In genomic region chr1:201466492-201466891, GRCh38 we compare ENCODE assay signal across 11 cellular contexts. TPM values are rescaled to one million over a fixed set of nuclear protein-coding genes. Genes with fewer than 3 reads are reported as not detected.
A peak's percentile ranks its signal among the peaks of the same experiment; 100 is the strongest.
DNase-seq lines count a peak whose midpoint lies in the region; ATAC-seq, FAIRE-seq and TF ChIP-seq lines count a peak whose summit lies in the region.
"Had no signal": no experiment of that assay in that cellular context is flagged by ENCODE, and none has a peak within 500 bp of the region (broad histone marks: within the 10 kb centered on the region; RNA-seq: fewer than 3 reads in every experiment).

No MANE protein-coding gene starts in this region.

- no peak overlapping the region for H2AFZ ChIP-seq in GM23338

- WGBS in stomach, 5 donors, result 63 to 72% (median 69%) methylated on average over 2 to 3 of the region's 3 CpGs

- no peak for DNase-seq in GM23338 (ENCODE audit: low spot score)
- DNase-seq in astrocyte of the cerebellum (ENCODE audit: low read depth), result no peak
- peak; percentile 54 for DNase-seq in stomach
- no peak for DNase-seq in NCI-H526 (lab: John Stamatoyannopoulos, UW)
- DNase-seq in T-helper 9 cell, result no peak
- DNase-seq in RCC 7860 (ENCODE audit: low spot score), result no peak
- DNase-seq: activated CD4-positive, alpha-beta memory T cell treated with anti-CD3 and anti-CD28 coated beads, Interleukin-2, amount 10 ng/mL, durations not matched to agents 7 days and 5 days; naive thymus-derived CD4-positive, alpha-beta T cell had no signal

- TF ChIP-seq CTCF in GM23338 (conservative IDR thresholded peaks at IDR 0.05; ENCODE audit: low read depth in 2 of 2) (no peak), astrocyte of the cerebellum (IDR thresholded peaks at IDR 0.05; ENCODE audit: low read depth, low read length, missing control alignments) (no peak), stomach (IDR thresholded peaks at IDR 0.05) (no peak)

- no peak for TF ChIP-seq POLR2A in stomach (IDR thresholded peaks at IDR 0.05)

- peaks cover 2% of the 10 kb centered on the region for H4K20me1 ChIP-seq in GM23338 (replicated peaks; ENCODE audit: insufficient read depth)

- no peak for FAIRE-seq in RCC 7860 (lab: Jason Lieb, UNC)
- FAIRE-seq: colon had no signal

- peaks cover 6% of the 10 kb centered on the region; the same call in 1 of the 2 replicates for H3K4me1 ChIP-seq in GM23338 (ENCODE audit: insufficient read depth)
- peaks cover 45 to 76% (median 67%) of the 10 kb centered on the region in 4 donors for H3K4me1 ChIP-seq in stomach

- H3K27me3 Mint-ChIP-seq in GM23338 (ENCODE audit: insufficient read depth, low read depth, poor library complexity), result peaks cover 48% of the 10 kb centered on the region

- intact Hi-C loops in stomach (cut with DNase I; ENCODE audit: low total_unique reads), result no loop called here

- H3K4me3 Mint-ChIP-seq in GM23338, result peak overlapping the region; percentile 29; the same call in 1 of the 3 replicates
- H3K4me3 Mint-ChIP-seq: activated CD4-positive, alpha-beta memory T cell treated with anti-CD3 and anti-CD28 coated beads, Interleukin-2, amount 10 ng/mL, durations not matched to agents 7 days and 5 days had no signal

- H3K27ac Mint-ChIP-seq in GM23338, result no peak overlapping the region
- H3K27ac Mint-ChIP-seq: activated CD4-positive, alpha-beta memory T cell treated with anti-CD3 and anti-CD28 coated beads, Interleukin-2, amount 10 ng/mL, durations not matched to agents 7 days and 5 days; naive thymus-derived CD4-positive, alpha-beta T cell had no signal

- H3K9me3 Mint-ChIP-seq in GM23338, result no peaks in the 10 kb centered on the region
- H3K9me3 Mint-ChIP-seq: activated CD4-positive, alpha-beta memory T cell treated with anti-CD3 and anti-CD28 coated beads, Interleukin-2, amount 10 ng/mL, durations not matched to agents 7 days and 5 days; naive thymus-derived CD4-positive, alpha-beta T cell had no signal

- H3K4me1 Mint-ChIP-seq in GM23338, result peaks cover 19% of the 10 kb centered on the region

- H3K4me3 ChIP-seq in GM23338, result peak overlapping the region; percentile 88
- peak overlapping the region; percentile 95 for H3K4me3 ChIP-seq in astrocyte of the cerebellum (ENCODE audit: low read depth, low read length)
- peak overlapping the region; percentile 24; the same call in 1 of the 2 replicates for H3K4me3 ChIP-seq in iPS-18c (ENCODE audit: insufficient read depth, low read depth, low read length)
- H3K4me3 ChIP-seq in stomach, result peak overlapping the region; percentile 71 to 89 (median 79)

- no peaks in the 10 kb centered on the region for H3K9me3 ChIP-seq in iPS-18c (ENCODE audit: control insufficient read depth, insufficient read depth, low read length)
- H3K9me3 ChIP-seq in stomach, result no peaks in the 10 kb centered on the region

- peaks cover 25% of the 10 kb centered on the region for H3K36me3 Mint-ChIP-seq in GM23338 (ENCODE audit: low read depth)

- H3K27ac ChIP-seq in GM23338 (ENCODE audit: low read depth) (no peak overlapping the region), stomach (peak overlapping the region; percentile 44 to 94 (median 90))

- 0 out of 2 replicates have a peak, but pooled peaks cover 4% of the 10 kb centered on the region for H3K9me2 ChIP-seq in GM23338 (ENCODE audit: insufficient read depth)

- H3F3A ChIP-seq in GM23338 (replicated peaks; ENCODE audit: low read depth), result peaks cover 11% of the 10 kb centered on the region; the same call in 1 of the 2 replicates

- in situ Hi-C loops in astrocyte of the cerebellum (cut with HindIII; ENCODE audit: low sequenced_read_pairs), result no loop called here

- TF ChIP-seq EP300 in stomach (IDR thresholded peaks at IDR 0.05), result no peak

- peaks cover 34% of the 10 kb centered on the region for H3K27me3 ChIP-seq in GM23338 (ENCODE audit: insufficient read depth)
- peaks cover 0 to 37% (median 10%) of the 10 kb centered on the region in 3 donors for H3K27me3 ChIP-seq in stomach

- peaks cover 19% of the 10 kb centered on the region for H3K79me2 ChIP-seq in GM23338 (replicated peaks; ENCODE audit: insufficient read depth)

- ATAC-seq in GM23338, result no peak
- no peak for ATAC-seq in HG03108 (IDR thresholded peaks at IDR 0.05; ENCODE audit: unreplicated experiment)
- ATAC-seq: naive thymus-derived CD4-positive, alpha-beta T cell had no signal

- H3K36me3 ChIP-seq in GM23338 (ENCODE audit: insufficient read depth) (no peaks in the 10 kb centered on the region; the same call in 1 of the 2 replicates), stomach (peaks cover 9 to 22% (median 18%) of the 10 kb centered on the region in 4 donors)

- peak overlapping the region; percentile 96 for H3K4me2 ChIP-seq in GM23338

TF ChIP-seq in GM23338, 12 proteins besides CTCF, POLR2A, EP300 and RAD21:
- no peak for TF ChIP-seq CREB1 (CRISPR knock-in tag; IDR thresholded peaks at IDR 0.05; ENCODE audit: low read depth)

RNA-seq across cellular contexts. Expression of gene PHLDA3, which starts 2.5 kb away (rescaled TPM):
- total RNA-seq in GM23338 (2014; rRNA removed; shearing (Covaris generic)), result 87.4 and 111 TPM in 2 replicates
- polyA plus RNA-seq in GM23338 (2016; fragmentation: Nextera tagmentation; extraction: Ambion mirVana), result 37.5 and 38.9 TPM in 2 replicates
- total RNA-seq in stomach, result 10 to 100 TPM in 4 of 5 donors, 1 to 10 TPM in 1; 4.0 to 66.5 (median 12.7) TPM
- 10 to 100 TPM; 21.5 to 45.4 (median 29.9) TPM for polyA plus RNA-seq in stomach

RNA-seq across cellular contexts. Expression of gene CSRP1, which starts 40.4 kb away (rescaled TPM):
- total RNA-seq in GM23338 (2014; rRNA removed; shearing (Covaris generic)), result 24.1 and 29.9 TPM in 2 replicates
- polyA plus RNA-seq in GM23338 (2016; fragmentation: Nextera tagmentation; extraction: Ambion mirVana) (5.8 and 6.2 TPM in 2 replicates), stomach (100 to 1,000 TPM; 220 to 641 (median 274) TPM)
- total RNA-seq in stomach, result 1,000 to 10,000 TPM in 2 of 5 donors, 100 to 1,000 TPM in 3; 304 to 2,162 (median 853) TPM

RNA-seq across cellular contexts. Expression of gene TNNI1, which starts 45.0 kb away (rescaled TPM):
- not detected in 2 replicates for total RNA-seq in GM23338 (2014; rRNA removed; shearing (Covaris generic))
- polyA plus RNA-seq in GM23338 (2016; fragmentation: Nextera tagmentation; extraction: Ambion mirVana) (0.36 and 4.1 TPM in 2 replicates), stomach (1 to 10 TPM in 1 of 3 donors, under 1 TPM in 1, not detected in 1; 0.33 to 6.1 TPM)
- total RNA-seq in stomach, result not detected
- total RNA-seq: activated CD4-positive, alpha-beta memory T cell treated with anti-CD3 and anti-CD28 coated beads, Interleukin-2, amount 10 ng/mL, durations not matched to agents 7 days and 5 days; naive thymus-derived CD4-positive, alpha-beta T cell had no signal
- polyA plus RNA-seq: naive thymus-derived CD4-positive, alpha-beta T cell had no signal

Comparison
In these comparisons a context has a peak if more than half of its experiments do, and no peak if none do; other contexts are left out.
1. H3K4me3 ChIP-seq: peak in every context shown above with its lines; median percentile 95 in astrocyte of the cerebellum; 88 in GM23338; 79 in stomach; 24 in iPS-18c.